ENCODE assay signal across 6 cellular contexts in the genomic region with DNA sequence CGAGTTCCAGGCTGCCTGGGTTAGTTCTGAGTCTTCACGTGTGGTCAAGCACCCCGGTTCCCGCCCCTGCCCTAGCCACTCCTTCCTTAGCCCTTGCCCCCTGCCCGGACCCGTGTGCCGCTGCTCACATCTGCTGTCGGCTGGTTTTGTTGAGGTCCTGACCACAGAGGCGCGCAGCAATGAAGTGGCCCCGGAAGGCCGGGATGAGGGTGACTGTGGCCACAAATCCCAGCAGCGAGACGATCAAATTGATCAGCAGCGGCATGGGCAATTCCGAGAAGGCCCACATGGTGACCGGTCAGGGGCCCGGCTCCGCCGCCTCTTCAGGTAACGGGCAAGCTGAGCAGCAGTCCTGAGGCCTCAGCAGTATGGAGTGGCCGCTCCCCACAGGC. TPM values are rescaled to one million over a fixed set of nuclear protein-coding genes. Genes with fewer than 3 reads are reported as not detected.
DNase-seq lines count a peak whose midpoint lies in the region; ATAC-seq and TF ChIP-seq lines count a peak whose summit lies in the region.

No MANE protein-coding gene starts in this region.

- TF ChIP-seq CTCF in BJ (IDR thresholded peaks at IDR 0.05; ENCODE audit: insufficient read depth, low read depth, low read length): peak; percentile 23; the same call in 1 of the 2 replicates

- H3K9ac ChIP-seq in iPS-15b (ENCODE audit: low read depth, low read length): peak overlapping the region; percentile 71

- no peaks in the 10 kb centered on the region for H3K27me3 Mint-ChIP-seq in T-cell

- H3K4me3 ChIP-seq in BJ (ENCODE audit: low read depth, low read length) (peak overlapping the region; percentile 76), iPS-15b (ENCODE audit: low read depth, low read length) (peak overlapping the region; percentile 80)

- no peaks in the 10 kb centered on the region for H3K9me3 Mint-ChIP-seq in T-cell

- H3K36me3 Mint-ChIP-seq in T-cell: peaks cover 23% of the 10 kb centered on the region

- POLR2A ChIA-PET in BJ (lab: Charles Lee) (interaction anchor here (0.6 to 1.0 kb wide), 2 partner anchors 16 to 236 kb away, joined by 3 to 11 read pairs; no protein-coding TSS in a partner anchor), T-cell (lab: Charles Lee) (interaction anchor here (0.6 to 1.5 kb wide), 4 partner anchors 8 to 849 kb away, joined by 3 to 17 read pairs (median 10); a partner anchor contains a TSS)

- in situ Hi-C loops in KBM-7 (cut with MboI; ENCODE audit: low pct_unique_long_range_greater_than_20kb, low sequenced_read_pairs): no loop called here

- H3K9me3 ChIP-seq in iPS-15b (ENCODE audit: control insufficient read depth, insufficient read depth, low read length): no peaks in the 10 kb centered on the region

- ATAC-seq in GM21737 (IDR thresholded peaks at IDR 0.05; ENCODE audit: unreplicated experiment): peak; percentile 15
- ATAC-seq in T-cell (replicated peaks in 1 of 4): peak in 3 of 4 experiments; percentile 4 to 9 (median 6)

- peaks cover 4% of the 10 kb centered on the region for H3K36me3 ChIP-seq in BJ (ENCODE audit: control insufficient read depth, insufficient read depth, low read length)
- H3K36me3 ChIP-seq in iPS-15b (ENCODE audit: control insufficient read depth, insufficient read depth, low read length): peaks cover 10% of the 10 kb centered on the region

- peak overlapping the region; percentile 99 to 100 for H3K27ac Mint-ChIP-seq in T-cell

- peak overlapping the region; percentile 86 to 98 (median 97) for H3K4me3 Mint-ChIP-seq in T-cell

- H3K4me1 Mint-ChIP-seq in T-cell: peaks cover 37 to 52% (median 47%) of the 10 kb centered on the region in 3 donors

- H3K4me1 ChIP-seq in iPS-15b (ENCODE audit: control insufficient read depth, insufficient read depth, low read length): peaks cover 9% of the 10 kb centered on the region

- CTCF ChIA-PET in BJ (lab: Yijun Ruan, JAX): interaction anchor here (0.7 to 2.2 kb wide), 6 partner anchors 21 to 236 kb away, joined by 3 to 8 read pairs (median 4); no protein-coding TSS in a partner anchor
- CTCF ChIA-PET in T-cell (lab: Charles Lee): interaction anchor here (0.6 to 1.5 kb wide), 11 partner anchors 9 to 243 kb away, joined by 3 to 24 read pairs (median 4); a partner anchor contains a TSS

- DNase-seq in BJ (ENCODE audit: low read depth) (no peak), T-cell (no peak), kidney tubule cell (ENCODE audit: low spot score) (no peak), KBM-7 (no peak)

- H3K27me3 ChIP-seq in BJ (ENCODE audit: control insufficient read depth, insufficient read depth, low read length) (no peaks in the 10 kb centered on the region), iPS-15b (ENCODE audit: control insufficient read depth, insufficient read depth, low read length) (no peaks in the 10 kb centered on the region)

RNA-seq across cellular contexts. Expression of a gene that starts 0.3 kb away (rescaled TPM):
- polyA plus RNA-seq in BJ (2011; rRNA removed): 67.4 and 75.6 TPM in 2 replicates
- polyA minus RNA-seq in BJ (2011; rRNA and poly(A)+ RNA removed): 48.9 and 101 TPM in 2 replicates
- total RNA-seq in T-cell: 10 to 100 TPM; 21.7 to 54.2 (median 43.9) TPM

RNA-seq across cellular contexts. Expression of a gene that starts 5.8 kb away (rescaled TPM):
- polyA plus RNA-seq in BJ (2011; rRNA removed): 2.8 and 5.7 TPM in 2 replicates
- polyA minus RNA-seq in BJ (2011; rRNA and poly(A)+ RNA removed): 6.5 and 11.5 TPM in 2 replicates
- 10 to 100 TPM; 18.9 to 36.4 (median 30.6) TPM for total RNA-seq in T-cell

RNA-seq across cellular contexts. Expression of a gene that starts 16.7 kb away (rescaled TPM):
- polyA plus RNA-seq in BJ (2011; rRNA removed): 38.4 and 54.9 TPM in 2 replicates
- 22.1 and 29.0 TPM in 2 replicates for polyA minus RNA-seq in BJ (2011; rRNA and poly(A)+ RNA removed)
- total RNA-seq in T-cell: 10 to 100 TPM in 3 of 5 donors, 1 to 10 TPM in 2; 6.7 to 17.8 (median 12.3) TPM

RNA-seq across cellular contexts. Expression of a gene that starts 20.0 kb away (rescaled TPM):
- polyA plus RNA-seq in BJ (2011; rRNA removed): 17.6 and 27.3 TPM in 2 replicates
- polyA minus RNA-seq in BJ (2011; rRNA and poly(A)+ RNA removed): 18.4 and 40.8 TPM in 2 replicates
- 10 to 100 TPM; 30.0 to 68.5 (median 56.7) TPM for total RNA-seq in T-cell

RNA-seq across cellular contexts. Expression of a gene that starts 33.7 kb away (rescaled TPM):
- 11.4 and 15.9 TPM in 2 replicates for polyA plus RNA-seq in BJ (2011; rRNA removed)
- polyA minus RNA-seq in BJ (2011; rRNA and poly(A)+ RNA removed): 22.0 and 26.1 TPM in 2 replicates
- 10 to 100 TPM; 59.5 to 69.8 (median 62.6) TPM for total RNA-seq in T-cell
